ENCODE assay signal across 7 cellular contexts in genomic region chr17:78040561-78041400, GRCh38.
A peak's percentile ranks its signal among the peaks of the same experiment; 100 is the strongest.
DNase-seq lines count a peak whose midpoint lies in the region; ATAC-seq and TF ChIP-seq lines count a peak whose summit lies in the region.

No MANE protein-coding gene starts in this region.

- peaks cover 22% of the 10 kb centered on the region for H3K36me3 ChIP-seq in effector memory CD4-positive, alpha-beta T cell (ENCODE audit: control insufficient read depth, insufficient read depth, low read length)
- H3K36me3 ChIP-seq in tibial nerve = peaks cover 0 to 19% (median 0%) of the 10 kb centered on the region in 3 donors

- H3K4me3 ChIP-seq in GM12865 (ENCODE audit: low read depth, low read length) (peak overlapping the region; percentile 0), tibial nerve (peak overlapping the region; percentile 37 to 57 (median 48))
- peak overlapping the region; percentile 23 for H3K4me3 ChIP-seq in effector memory CD4-positive, alpha-beta T cell (ENCODE audit: insufficient read depth, low read depth, low read length, poor library complexity, severe bottlenecking)

- no peak for TF ChIP-seq CTCF in GM12865 (IDR thresholded peaks at IDR 0.05; ENCODE audit: insufficient read depth, low read depth, low read length, missing control alignments)
- no peak for TF ChIP-seq CTCF in tibial nerve (IDR thresholded peaks at IDR 0.05)

- peak; percentile 28 for DNase-seq in GM12865 (ENCODE audit: low read depth)
- DNase-seq in NCI-H2227 (lab: John Stamatoyannopoulos, UW; ENCODE audit: unreplicated experiment) = peak; percentile 65
- DNase-seq in activated CD4-positive, alpha-beta T cell treated with anti-CD3 and anti-CD28 coated beads for 4 hours = peak; percentile 12 to 30
- DNase-seq in effector memory CD4-positive, alpha-beta T cell = peak in 2 of 3 donors; percentile 11 to 12
- DNase-seq in middle frontal gyrus (ENCODE audit: extremely low spot score, low spot score) = peak; percentile 76
- DNase-seq in tibial nerve (ENCODE audit: low spot score in 2 of 2) = peak in 1 of 2 donors; percentile 26

- peak in 1 of 2 donors; percentile 10 for TF ChIP-seq POLR2A in tibial nerve (IDR thresholded peaks at IDR 0.05)

- no peaks in the 10 kb centered on the region for H3K27me3 ChIP-seq in effector memory CD4-positive, alpha-beta T cell (replicated peaks; ENCODE audit: control insufficient read depth, insufficient read depth, low read length, poor library complexity, severe bottlenecking)
- H3K27me3 ChIP-seq in tibial nerve = no peaks in the 10 kb centered on the region

- 15 to 31% methylated on average over 41 to 44 of the region's 44 CpGs for WGBS in tibial nerve, 2 donors

- H3K9me3 ChIP-seq in effector memory CD4-positive, alpha-beta T cell (ENCODE audit: control insufficient read depth, low read length) = no peaks in the 10 kb centered on the region
- H3K9me3 ChIP-seq in tibial nerve = no peaks in the 10 kb centered on the region

- TF ChIP-seq EP300 in tibial nerve (IDR thresholded peaks at IDR 0.05) = peak in 1 of 2 donors; percentile 60

- no peaks in the 10 kb centered on the region for H3K4me1 ChIP-seq in effector memory CD4-positive, alpha-beta T cell (ENCODE audit: control insufficient read depth, insufficient read depth, low read length, poor library complexity, severe bottlenecking)
- H3K4me1 ChIP-seq in tibial nerve = peaks cover 0 to 39% (median 3%) of the 10 kb centered on the region in 4 donors

- ATAC-seq in HG02884 (IDR thresholded peaks at IDR 0.05; ENCODE audit: unreplicated experiment) = no peak

- H3K27ac ChIP-seq in effector memory CD4-positive, alpha-beta T cell (ENCODE audit: insufficient read depth, low read length, poor library complexity, severe bottlenecking) = peak overlapping the region; percentile 50
- peak overlapping the region; percentile 81 to 90 (median 86) for H3K27ac ChIP-seq in tibial nerve
